In genomic region chr5:133398646-133399081, GRCh38 we compare ENCODE assay signal across 13 cellular contexts.
DNase-seq lines count a peak whose midpoint lies in the region; ATAC-seq, FAIRE-seq and TF ChIP-seq lines count a peak whose summit lies in the region.
"Had no signal": no experiment of that assay in that cellular context is flagged by ENCODE, and none has a peak within 500 bp of the region (broad histone marks: within the 10 kb centered on the region; RNA-seq: fewer than 3 reads in every experiment).

No MANE protein-coding gene starts in this region.

- no peaks in the 10 kb centered on the region for H3K9me2 ChIP-seq in hepatocyte (replicated peaks; ENCODE audit: insufficient read depth)

- no peak overlapping the region for H3K27ac ChIP-seq in hepatocyte
- H3K27ac ChIP-seq: thyroid gland had no signal

- H3K27me3 ChIP-seq in hepatocyte = no peaks in the 10 kb centered on the region
- H3K27me3 ChIP-seq: thyroid gland had no signal

- DNase-seq in GM18507 (ENCODE audit: extremely low spot score, insufficient read length, low read depth) (no peak), RPMI8226 (no peak), kidney glomerular epithelial cell (lab: John Stamatoyannopoulos, UW) (no peak), hepatocyte (ENCODE audit: low spot score) (no peak), DMS53 (lab: John Stamatoyannopoulos, UW) (no peak)
- peak; percentile 52 to 83 for DNase-seq in activated T-cell treated with anti-CD3 and anti-CD28 coated beads, Interleukin-2, amount 50 U/mL, for 72 hours
- DNase-seq in stimulated activated CD4-positive, alpha-beta T cell treated with anti-CD3 and anti-CD28 coated beads, Interleukin-4, amount 100 ng/mL, for 24 hours = peak; percentile 47
- DNase-seq: central memory CD4-positive, alpha-beta T cell; COR-L47; NCI-H524; thyroid gland had no signal

- peak; percentile 73 for ATAC-seq in GM21619 (IDR thresholded peaks at IDR 0.05; ENCODE audit: unreplicated experiment)
- peak; percentile 95 to 97 for ATAC-seq in activated T-cell treated with anti-CD3 and anti-CD28 coated beads, Interleukin-2, amount 50 U/mL, for 72 hours (replicated peaks in 1 of 2)

- no peak overlapping the region for H3K4me3 ChIP-seq in hepatocyte
- H3K4me3 ChIP-seq: thyroid gland had no signal

- no peak for TF ChIP-seq CTCF in hepatocyte (IDR thresholded peaks at IDR 0.05; ENCODE audit: poor library complexity)

- H3K4me3 Mint-ChIP-seq in activated T-cell treated with anti-CD3 and anti-CD28 coated beads, Interleukin-2, amount 50 U/mL, for 72 hours = peak overlapping the region; percentile 49 to 66

- H4K20me1 ChIP-seq in hepatocyte (ENCODE audit: insufficient read depth, poor library complexity, severe bottlenecking) = no peaks in the 10 kb centered on the region

- H3K9me3 ChIP-seq in hepatocyte (ENCODE audit: low read depth) = no peaks in the 10 kb centered on the region
- H3K9me3 ChIP-seq: thyroid gland had no signal

- peaks cover 48% of the 10 kb centered on the region for H3K4me1 Mint-ChIP-seq in activated T-cell treated with anti-CD3 and anti-CD28 coated beads, Interleukin-2, amount 50 U/mL, for 72 hours (ENCODE audit: low read depth)

- no peaks in the 10 kb centered on the region for H3K79me2 ChIP-seq in hepatocyte

- H3K27ac Mint-ChIP-seq in activated T-cell treated with anti-CD3 and anti-CD28 coated beads, Interleukin-2, amount 50 U/mL, for 72 hours = no peak overlapping the region

- peaks cover 0 to 4% of the 10 kb centered on the region in 2 donors for H3K36me3 Mint-ChIP-seq in activated T-cell treated with anti-CD3 and anti-CD28 coated beads, Interleukin-2, amount 50 U/mL, for 72 hours (ENCODE audit: insufficient read depth in 2 of 2)

- peaks cover 13% of the 10 kb centered on the region for H3K4me1 ChIP-seq in hepatocyte (ENCODE audit: insufficient read depth)
- H3K4me1 ChIP-seq: thyroid gland had no signal

- FAIRE-seq in GM18507 (lab: Jason Lieb, UNC) = peak; percentile 73
- FAIRE-seq: H1 had no signal

- H3K36me3 ChIP-seq in hepatocyte (replicated peaks; ENCODE audit: insufficient read depth, low read depth) = no peaks in the 10 kb centered on the region
- H3K36me3 ChIP-seq: thyroid gland had no signal

- no peak overlapping the region for H2AFZ ChIP-seq in hepatocyte

- no peak overlapping the region for H3K4me2 ChIP-seq in hepatocyte

- H3K27me3 Mint-ChIP-seq in activated T-cell treated with anti-CD3 and anti-CD28 coated beads, Interleukin-2, amount 50 U/mL, for 72 hours (ENCODE audit: low read depth) = no peaks in the 10 kb centered on the region

- H3K9me3 Mint-ChIP-seq in activated T-cell treated with anti-CD3 and anti-CD28 coated beads, Interleukin-2, amount 50 U/mL, for 72 hours = no peaks in the 10 kb centered on the region

- WGBS in hepatocyte (ENCODE audit: low lambda C conversion rate, missing lambda C conversion rate) = 69% methylated on average over 6 of the region's 6 CpGs

Comparison
In these comparisons a context has a peak if more than half of its experiments do, and no peak if none do; other contexts are left out.
1. DNase-seq: peak in activated T-cell treated with anti-CD3 and anti-CD28 coated beads, Interleukin-2, amount 50 U/mL, for 72 hours (2 of 2) and stimulated activated CD4-positive, alpha-beta T cell treated with anti-CD3 and anti-CD28 coated beads, Interleukin-4, amount 100 ng/mL, for 24 hours (single experiment); none in GM18507 (single experiment), RPMI8226 (single experiment), kidney glomerular epithelial cell (single experiment), hepatocyte (single experiment) and DMS53 (single experiment).